11 cellular contexts compared by ENCODE assay signal in the genomic region with DNA sequence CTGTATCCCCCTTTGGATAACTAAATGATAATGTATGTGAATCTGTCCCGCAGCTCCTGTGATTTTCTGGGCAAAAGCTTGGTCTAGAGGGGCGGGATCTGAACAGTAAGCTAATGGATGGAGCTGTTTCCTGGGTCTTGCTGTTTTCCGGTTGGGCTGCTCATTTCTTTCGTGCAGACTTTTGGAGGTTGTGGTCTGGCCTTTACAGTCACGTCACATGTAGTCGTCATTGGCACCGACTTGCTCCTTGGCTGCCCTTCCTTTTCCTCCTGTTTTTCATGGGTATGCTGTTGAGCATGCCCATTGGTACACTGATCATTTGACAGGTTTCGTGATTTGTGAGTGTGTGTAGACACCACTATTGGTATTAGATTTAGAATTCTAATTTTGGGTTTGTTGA. TPM values are rescaled to one million over a fixed set of nuclear protein-coding genes. Genes with fewer than 3 reads are reported as not detected.
A peak's percentile ranks its signal among the peaks of the same experiment; 100 is the strongest.
DNase-seq lines count a peak whose midpoint lies in the region; ATAC-seq and TF ChIP-seq lines count a peak whose summit lies in the region.
"Had no signal": no experiment of that assay in that cellular context is flagged by ENCODE, and none has a peak within 500 bp of the region (broad histone marks: within the 10 kb centered on the region; RNA-seq: fewer than 3 reads in every experiment).

No MANE protein-coding gene starts in this region.

- no peaks in the 10 kb centered on the region for H3K9me3 Mint-ChIP-seq in activated naive CD4-positive, alpha-beta T cell treated with anti-CD3 and anti-CD28 coated beads for 36 hours
- no peaks in the 10 kb centered on the region for H3K9me3 Mint-ChIP-seq in WTC11
- no peaks in the 10 kb centered on the region for H3K9me3 Mint-ChIP-seq in stimulated activated effector memory CD8-positive, alpha-beta T cell treated with anti-CD3 and anti-CD28 coated beads, Interleukin-12 subunit alpha, Interleukin-12 subunit beta, amount 100 ng/mL, for 72 hours

- POLR2A ChIA-PET in WTC11 (lab: Charles Lee): no interaction called here

- no peak for ATAC-seq in WTC11
- no peak for ATAC-seq in stimulated activated effector memory CD8-positive, alpha-beta T cell treated with anti-CD3 and anti-CD28 coated beads, Interleukin-12 subunit alpha, Interleukin-12 subunit beta, amount 100 ng/mL, for 72 hours

- intact Hi-C loops in activated naive CD4-positive, alpha-beta T cell treated with anti-CD3 and anti-CD28 coated beads for 36 hours (cut with micrococcal nuclease): no loop called here

- H3K4me1 Mint-ChIP-seq in activated naive CD4-positive, alpha-beta T cell treated with anti-CD3 and anti-CD28 coated beads for 36 hours (ENCODE audit: low read depth): peaks cover 67% of the 10 kb centered on the region
- peaks cover 31% of the 10 kb centered on the region for H3K4me1 Mint-ChIP-seq in WTC11
- peaks cover 62% of the 10 kb centered on the region for H3K4me1 Mint-ChIP-seq in stimulated activated effector memory CD8-positive, alpha-beta T cell treated with anti-CD3 and anti-CD28 coated beads, Interleukin-12 subunit alpha, Interleukin-12 subunit beta, amount 100 ng/mL, for 72 hours

- peak overlapping the region; percentile 50 for H3K27ac Mint-ChIP-seq in activated naive CD4-positive, alpha-beta T cell treated with anti-CD3 and anti-CD28 coated beads for 36 hours
- H3K27ac Mint-ChIP-seq in WTC11: peak overlapping the region; percentile 28
- H3K27ac Mint-ChIP-seq in stimulated activated effector memory CD8-positive, alpha-beta T cell treated with anti-CD3 and anti-CD28 coated beads, Interleukin-12 subunit alpha, Interleukin-12 subunit beta, amount 100 ng/mL, for 72 hours: peak overlapping the region; percentile 53

- no peaks in the 10 kb centered on the region for H3K27me3 Mint-ChIP-seq in activated naive CD4-positive, alpha-beta T cell treated with anti-CD3 and anti-CD28 coated beads for 36 hours (ENCODE audit: low read depth)
- no peaks in the 10 kb centered on the region for H3K27me3 Mint-ChIP-seq in WTC11 (ENCODE audit: low read depth)

- peaks cover 23% of the 10 kb centered on the region for H3K36me3 Mint-ChIP-seq in activated naive CD4-positive, alpha-beta T cell treated with anti-CD3 and anti-CD28 coated beads for 36 hours (ENCODE audit: low read depth)
- peaks cover 30% of the 10 kb centered on the region for H3K36me3 Mint-ChIP-seq in WTC11
- peaks cover 35% of the 10 kb centered on the region for H3K36me3 Mint-ChIP-seq in stimulated activated effector memory CD8-positive, alpha-beta T cell treated with anti-CD3 and anti-CD28 coated beads, Interleukin-12 subunit alpha, Interleukin-12 subunit beta, amount 100 ng/mL, for 72 hours

- CTCF ChIA-PET in activated naive CD4-positive, alpha-beta T cell treated with anti-CD3 and anti-CD28 coated beads for 36 hours (lab: Charles Lee): no interaction called here
- CTCF ChIA-PET in WTC11 (lab: Charles Lee): no interaction called here

- DNase-seq in activated naive CD4-positive, alpha-beta T cell treated with anti-CD3 and anti-CD28 coated beads for 36 hours: no peak
- DNase-seq in activated naive CD4-positive, alpha-beta T cell (lab: John Stamatoyannopoulos, UW): no peak
- DNase-seq in WTC11 (ENCODE audit: low spot score) (no peak), fibroblast of peridontal ligament (ENCODE audit: extremely low read depth) (peak; percentile 22), NCI-H2029 (lab: John Stamatoyannopoulos, UW) (no peak), globus pallidus (ENCODE audit: low spot score) (no peak), NAMALWA (ENCODE audit: low spot score) (no peak)
- no peak for DNase-seq in stimulated activated effector memory CD8-positive, alpha-beta T cell treated with anti-CD3 and anti-CD28 coated beads, Interleukin-12 subunit alpha, Interleukin-12 subunit beta, amount 100 ng/mL, for 72 hours (ENCODE audit: low spot score in 2 of 2)
- DNase-seq: activated gamma-delta T cell treated with Interleukin-2 at 50 U/mL for 16 hours, BE2C, NCI-H526 treated with DMSO at 0.1 percent for 48 hours had no signal

- peak overlapping the region; percentile 20 for H3K4me3 Mint-ChIP-seq in activated naive CD4-positive, alpha-beta T cell treated with anti-CD3 and anti-CD28 coated beads for 36 hours
- peak overlapping the region; percentile 46 for H3K4me3 Mint-ChIP-seq in WTC11
- H3K4me3 Mint-ChIP-seq in stimulated activated effector memory CD8-positive, alpha-beta T cell treated with anti-CD3 and anti-CD28 coated beads, Interleukin-12 subunit alpha, Interleukin-12 subunit beta, amount 100 ng/mL, for 72 hours: peak overlapping the region; percentile 81

- no peak for TF ChIP-seq CTCF in WTC11 (IDR thresholded peaks at IDR 0.05)

TF ChIP-seq in WTC11, 78 proteins besides CTCF, POLR2A, EP300 and RAD21:
- TF ChIP-seq E2F1 (CRISPR knock-in tag; IDR thresholded peaks at IDR 0.05) (no peak), E2F5 (CRISPR knock-in tag; IDR thresholded peaks at IDR 0.05) (no peak), ZNF423 (CRISPR knock-in tag; IDR thresholded peaks at IDR 0.05) (no peak)
- TF ChIP-seq, protein P1, sequence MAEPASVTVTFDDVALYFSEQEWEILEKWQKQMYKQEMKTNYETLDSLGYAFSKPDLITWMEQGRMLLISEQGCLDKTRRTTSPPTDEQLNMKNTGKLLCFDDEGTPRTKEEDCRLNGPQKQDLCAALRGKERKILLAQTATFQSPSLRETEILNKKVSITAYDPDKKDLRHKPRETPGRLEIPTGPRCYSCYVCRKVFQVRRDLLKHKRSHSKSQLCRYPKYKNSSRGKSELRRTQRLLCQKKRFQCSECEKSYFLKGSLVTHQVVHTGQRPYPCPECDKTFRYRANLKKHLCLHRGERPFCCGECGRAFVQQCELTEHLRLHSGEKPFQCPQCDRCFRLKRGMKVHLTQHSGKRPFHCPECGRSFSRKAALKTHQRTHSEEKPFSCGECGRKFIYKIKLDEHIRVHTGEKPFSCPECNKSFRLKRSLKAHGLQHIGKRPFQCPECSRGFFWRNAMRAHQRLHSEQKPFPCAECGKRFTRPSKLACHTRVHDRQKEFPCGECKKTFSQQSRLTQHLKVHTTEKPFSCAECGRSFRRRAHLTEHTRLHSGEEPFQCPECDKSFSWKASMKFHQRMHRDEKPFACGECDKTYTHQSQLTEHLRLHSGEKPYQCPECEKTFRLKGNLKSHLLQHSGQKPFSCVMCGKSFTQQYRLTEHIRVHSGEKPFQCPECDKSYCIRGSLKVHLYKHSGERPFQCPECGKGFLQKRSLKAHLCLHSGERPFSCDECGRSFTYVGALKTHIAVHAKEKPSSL (CRISPR knock-in tag; conservative IDR thresholded peaks at IDR 0.05): no peak

RNA-seq across cellular contexts. Expression of gene FBH1, which starts 2.0 kb away (rescaled TPM):
- total RNA-seq in activated naive CD4-positive, alpha-beta T cell treated with anti-CD3 and anti-CD28 coated beads for 36 hours: 10 to 100 TPM; 40.4 to 42.7 TPM
- total RNA-seq in WTC11 (2021): 62.8 to 66.8 TPM (median 63.7 TPM) in 3 replicates

RNA-seq across cellular contexts. Expression of gene ANKRD16, which starts 2.3 kb away (rescaled TPM):
- total RNA-seq in activated naive CD4-positive, alpha-beta T cell treated with anti-CD3 and anti-CD28 coated beads for 36 hours: 1 to 10 TPM; 3.6 to 3.9 TPM
- total RNA-seq in WTC11 (2021): 12.2 to 13.6 TPM (median 12.6 TPM) in 3 replicates

Comparison
In these comparisons a context has a peak if more than half of its experiments do, and no peak if none do; other contexts are left out.
1. H3K4me3 Mint-ChIP-seq: peak in every context shown above with its lines; median percentile 81 in stimulated activated effector memory CD8-positive, alpha-beta T cell treated with anti-CD3 and anti-CD28 coated beads, Interleukin-12 subunit alpha, Interleukin-12 subunit beta, amount 100 ng/mL, for 72 hours; 46 in WTC11; 20 in activated naive CD4-positive, alpha-beta T cell treated with anti-CD3 and anti-CD28 coated beads for 36 hours.